In the genomic region with DNA sequence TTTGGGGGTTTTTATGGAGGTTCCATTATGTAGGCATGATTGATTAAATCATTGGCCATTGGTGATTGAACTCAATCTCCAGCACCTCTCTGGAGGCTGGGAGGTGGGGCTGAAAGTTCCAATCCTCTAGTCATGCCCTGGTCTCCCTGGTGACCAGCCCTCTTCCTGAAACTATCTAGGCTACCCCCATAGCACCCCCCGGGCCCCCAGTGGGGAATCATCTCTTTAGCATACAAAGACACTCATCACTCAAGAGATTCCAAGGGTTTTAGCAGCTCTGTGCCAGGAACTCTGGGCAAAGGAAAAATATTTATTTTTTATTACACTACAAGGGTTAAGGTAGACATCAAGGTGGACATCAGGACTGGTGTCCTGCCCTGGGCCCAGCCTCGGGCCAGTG, we compare ENCODE assay signal across 31 cellular contexts. TPM values are rescaled to one million over a fixed set of nuclear protein-coding genes. Genes with fewer than 3 reads are reported as not detected.
"Had no signal": no experiment of that assay in that cellular context is flagged by ENCODE, and none has a peak within 500 bp of the region (broad histone marks: within the 10 kb centered on the region; RNA-seq: fewer than 3 reads in every experiment).

No MANE protein-coding gene starts in this region.

- ATAC-seq: esophagus mucosa; gastrocnemius medialis; left lung; naive thymus-derived CD8-positive, alpha-beta T cell; psoas muscle; stimulated activated effector memory CD8-positive, alpha-beta T cell treated with anti-CD3 and anti-CD28 coated beads, Interleukin-12 subunit alpha, Interleukin-12 subunit beta, amount 100 ng/mL, for 72 hours; stimulated activated naive CD8-positive, alpha-beta T cell treated with anti-CD3 and anti-CD28 coated beads, Interleukin-15, Interleukin-2, amounts not matched to agents 100 U/mL and 50 U/mL, for 24 hours; upper lobe of right lung had no signal

- H3K4me3 ChIP-seq: dorsolateral prefrontal cortex, gastrocnemius medialis, left lung, psoas muscle, sigmoid colon, spleen, testis, tibial artery, upper lobe of right lung, uterus had no signal

- H3K27ac ChIP-seq: dorsolateral prefrontal cortex, epithelial cell of prostate, gastrocnemius medialis, left lung, psoas muscle, sigmoid colon, testis, tibial artery, upper lobe of right lung, uterus had no signal

- H3K27me3 ChIP-seq: dorsolateral prefrontal cortex, gastrocnemius medialis, left lung, sigmoid colon, spleen, testis, tibial artery, upper lobe of right lung, uterus had no signal

- H3K27ac Mint-ChIP-seq: nephron progenitor cell; stimulated activated effector memory CD8-positive, alpha-beta T cell treated with anti-CD3 and anti-CD28 coated beads, Interleukin-12 subunit alpha, Interleukin-12 subunit beta, amount 100 ng/mL, for 72 hours had no signal

- H3K4me1 ChIP-seq: gastrocnemius medialis, psoas muscle, sigmoid colon, testis, tibial artery, upper lobe of right lung, uterus had no signal

- H3K36me3 ChIP-seq: uterus had no signal

- H3K9me3 ChIP-seq: gastrocnemius medialis, left lung, psoas muscle, sigmoid colon, spleen, testis, tibial artery, upper lobe of right lung, uterus had no signal

- H3K9me3 Mint-ChIP-seq: naive thymus-derived CD8-positive, alpha-beta T cell; nephron progenitor cell; stimulated activated effector memory CD8-positive, alpha-beta T cell treated with anti-CD3 and anti-CD28 coated beads, Interleukin-12 subunit alpha, Interleukin-12 subunit beta, amount 100 ng/mL, for 72 hours had no signal

- DNase-seq: cerebellar nuclear complex; effector CD4-positive, alpha-beta T cell; gastrocnemius medialis; head of caudate nucleus; kidney; left lung; naive thymus-derived CD8-positive, alpha-beta T cell; nephron progenitor cell; nucleus accumbens; right cardiac atrium; sigmoid colon; spleen; stimulated activated CD4-positive, alpha-beta T cell treated with anti-CD3 and anti-CD28 coated beads, Interleukin-2, amount 100 ng/mL, for 48 hours; stimulated activated naive CD8-positive, alpha-beta T cell treated with anti-CD3 and anti-CD28 coated beads, Interleukin-15, Interleukin-2, amounts not matched to agents 100 U/mL and 50 U/mL, for 24 hours; substantia nigra; testis; tibial artery; upper lobe of right lung; uterus had no signal

- H3K27me3 Mint-ChIP-seq: naive thymus-derived CD8-positive, alpha-beta T cell had no signal

- H3K4me3 Mint-ChIP-seq: naive thymus-derived CD8-positive, alpha-beta T cell; nephron progenitor cell; stimulated activated effector memory CD8-positive, alpha-beta T cell treated with anti-CD3 and anti-CD28 coated beads, Interleukin-12 subunit alpha, Interleukin-12 subunit beta, amount 100 ng/mL, for 72 hours had no signal

- H3K4me1 Mint-ChIP-seq: stimulated activated effector memory CD8-positive, alpha-beta T cell treated with anti-CD3 and anti-CD28 coated beads, Interleukin-12 subunit alpha, Interleukin-12 subunit beta, amount 100 ng/mL, for 72 hours had no signal

RNA-seq across cellular contexts. Expression of gene VTN, which starts 25.3 kb away (rescaled TPM):
- total RNA-seq: glomerular endothelial cell, renal cortical epithelial cell had no signal
- polyA plus RNA-seq: naive thymus-derived CD8-positive, alpha-beta T cell had no signal

RNA-seq across cellular contexts. Expression of gene SEBOX, which starts 30.4 kb away (rescaled TPM):
- total RNA-seq: dorsolateral prefrontal cortex; esophagus mucosa; gastrocnemius medialis; glomerular endothelial cell; kidney; left lung; lower leg skin; lung microvascular endothelial cell; myocyte; naive thymus-derived CD8-positive, alpha-beta T cell; osteocyte; psoas muscle; renal cortical epithelial cell; right cardiac atrium; sigmoid colon; skeletal muscle tissue; spleen; testis; upper lobe of right lung; uterus had no signal
- polyA plus RNA-seq: naive thymus-derived CD8-positive, alpha-beta T cell; psoas muscle; right cardiac atrium; sigmoid colon; spleen had no signal
